In genomic region chr13:113118328-113119021, GRCh38 we compare ENCODE assay signal across 18 cellular contexts. TPM values are rescaled to one million over a fixed set of nuclear protein-coding genes. Genes with fewer than 3 reads are reported as not detected.
"Had no signal": no experiment of that assay in that cellular context is flagged by ENCODE, and none has a peak within 500 bp of the region (broad histone marks: within the 10 kb centered on the region; RNA-seq: fewer than 3 reads in every experiment).

No MANE protein-coding gene starts in this region.

- H3K9me3 ChIP-seq: ovary, thyroid gland had no signal

- H3K27me3 ChIP-seq: hepatocyte, ovary, thyroid gland had no signal

- H3K27ac ChIP-seq: hepatocyte, ovary, thyroid gland had no signal

- H3K4me3 ChIP-seq: hepatocyte, ovary, thyroid gland had no signal

- H3K4me3 Mint-ChIP-seq: activated CD4-positive, alpha-beta memory T cell treated with anti-CD3 and anti-CD28 coated beads, Interleukin-2, amount 10 ng/mL, durations not matched to agents 7 days and 5 days; activated CD4-positive, alpha-beta T cell treated with anti-CD3 and anti-CD28 coated beads for 36 hours; activated naive CD4-positive, alpha-beta T cell treated with anti-CD3 and anti-CD28 coated beads, Interleukin-2, amount 50 U/mL, for 24 hours; central memory CD8-positive, alpha-beta T cell; dendritic cell treated with granulocyte-macrophage colony-stimulating factor and Interleukin-4, amounts not matched to agents 40 ng/mL and 50 ng/mL, for 4 days; natural killer cell treated with Interleukin-12 subunit alpha and Interleukin-12 subunit beta and Interleukin-15 and Interleukin-18, amount 100 ng/mL, for 72 hours; stimulated activated naive CD8-positive, alpha-beta T cell treated with anti-CD3 and anti-CD28 coated beads, Interleukin-15, amount 100 ng/mL, for 72 hours had no signal

- H3K27me3 Mint-ChIP-seq: activated CD4-positive, alpha-beta memory T cell treated with anti-CD3 and anti-CD28 coated beads, Interleukin-2, amount 10 ng/mL, durations not matched to agents 7 days and 5 days; activated CD4-positive, alpha-beta T cell treated with anti-CD3 and anti-CD28 coated beads for 36 hours; activated naive CD4-positive, alpha-beta T cell treated with anti-CD3 and anti-CD28 coated beads, Interleukin-2, amount 50 U/mL, for 24 hours had no signal

- H2AFZ ChIP-seq: hepatocyte had no signal

- H3K4me1 ChIP-seq: thyroid gland had no signal

- H3K36me3 ChIP-seq: ovary, thyroid gland had no signal

- H3K9me3 Mint-ChIP-seq: activated CD4-positive, alpha-beta memory T cell treated with anti-CD3 and anti-CD28 coated beads, Interleukin-2, amount 10 ng/mL, durations not matched to agents 7 days and 5 days; activated naive CD4-positive, alpha-beta T cell treated with anti-CD3 and anti-CD28 coated beads, Interleukin-2, amount 50 U/mL, for 24 hours; central memory CD8-positive, alpha-beta T cell; dendritic cell treated with granulocyte-macrophage colony-stimulating factor and Interleukin-4, amounts not matched to agents 40 ng/mL and 50 ng/mL, for 4 days; natural killer cell treated with Interleukin-12 subunit alpha and Interleukin-12 subunit beta and Interleukin-15 and Interleukin-18, amount 100 ng/mL, for 72 hours; stimulated activated naive CD8-positive, alpha-beta T cell treated with anti-CD3 and anti-CD28 coated beads, Interleukin-15, amount 100 ng/mL, for 72 hours had no signal

- H3K4me1 Mint-ChIP-seq: activated CD4-positive, alpha-beta memory T cell treated with anti-CD3 and anti-CD28 coated beads, Interleukin-2, amount 10 ng/mL, durations not matched to agents 7 days and 5 days; activated CD4-positive, alpha-beta T cell treated with anti-CD3 and anti-CD28 coated beads for 36 hours; activated naive CD4-positive, alpha-beta T cell treated with anti-CD3 and anti-CD28 coated beads, Interleukin-2, amount 50 U/mL, for 24 hours; central memory CD8-positive, alpha-beta T cell; stimulated activated naive CD8-positive, alpha-beta T cell treated with anti-CD3 and anti-CD28 coated beads, Interleukin-15, amount 100 ng/mL, for 72 hours had no signal

- H3K36me3 Mint-ChIP-seq: activated naive CD4-positive, alpha-beta T cell treated with anti-CD3 and anti-CD28 coated beads, Interleukin-2, amount 50 U/mL, for 24 hours; natural killer cell treated with Interleukin-12 subunit alpha and Interleukin-12 subunit beta and Interleukin-15 and Interleukin-18, amount 100 ng/mL, for 72 hours had no signal

- ATAC-seq: activated CD4-positive, alpha-beta T cell treated with anti-CD3 and anti-CD28 coated beads for 36 hours; natural killer cell treated with Interleukin-12 subunit alpha and Interleukin-12 subunit beta and Interleukin-15 and Interleukin-18, amount 100 ng/mL, for 72 hours; stimulated activated naive CD8-positive, alpha-beta T cell treated with anti-CD3 and anti-CD28 coated beads, Interleukin-15, amount 100 ng/mL, for 72 hours had no signal

- DNase-seq: activated CD4-positive, alpha-beta memory T cell treated with anti-CD3 and anti-CD28 coated beads, Interleukin-2, amount 10 ng/mL, durations not matched to agents 7 days and 5 days; activated CD4-positive, alpha-beta T cell treated with anti-CD3 and anti-CD28 coated beads for 36 hours; erythroblast; kidney glomerular epithelial cell; stimulated activated CD4-positive, alpha-beta T cell treated with anti-CD3 and anti-CD28 coated beads, Interleukin-4, amount 100 ng/mL, for 4 hours; stimulated activated naive CD8-positive, alpha-beta T cell treated with anti-CD3 and anti-CD28 coated beads, Interleukin-15, amount 100 ng/mL, for 72 hours; SW 1271; thyroid gland had no signal

- H3K4me2 ChIP-seq: hepatocyte had no signal

- H3K27ac Mint-ChIP-seq: activated CD4-positive, alpha-beta memory T cell treated with anti-CD3 and anti-CD28 coated beads, Interleukin-2, amount 10 ng/mL, durations not matched to agents 7 days and 5 days; activated CD4-positive, alpha-beta T cell treated with anti-CD3 and anti-CD28 coated beads for 36 hours; activated naive CD4-positive, alpha-beta T cell treated with anti-CD3 and anti-CD28 coated beads, Interleukin-2, amount 50 U/mL, for 24 hours; dendritic cell treated with granulocyte-macrophage colony-stimulating factor and Interleukin-4, amounts not matched to agents 40 ng/mL and 50 ng/mL, for 4 days; natural killer cell treated with Interleukin-12 subunit alpha and Interleukin-12 subunit beta and Interleukin-15 and Interleukin-18, amount 100 ng/mL, for 72 hours; stimulated activated naive CD8-positive, alpha-beta T cell treated with anti-CD3 and anti-CD28 coated beads, Interleukin-15, amount 100 ng/mL, for 72 hours had no signal

RNA-seq across cellular contexts. Expression of gene F10, which starts 4.1 kb away (rescaled TPM):
- total RNA-seq: activated CD4-positive, alpha-beta memory T cell treated with anti-CD3 and anti-CD28 coated beads, Interleukin-2, amount 10 ng/mL, durations not matched to agents 7 days and 5 days; activated CD4-positive, alpha-beta T cell treated with anti-CD3 and anti-CD28 coated beads for 36 hours; natural killer cell treated with Interleukin-12 subunit alpha and Interleukin-12 subunit beta and Interleukin-15 and Interleukin-18, amount 100 ng/mL, for 72 hours had no signal

RNA-seq across cellular contexts. Expression of gene F7, which starts 12.9 kb away (rescaled TPM):
- total RNA-seq: activated CD4-positive, alpha-beta memory T cell treated with anti-CD3 and anti-CD28 coated beads, Interleukin-2, amount 10 ng/mL, durations not matched to agents 7 days and 5 days; lung microvascular endothelial cell; natural killer cell treated with Interleukin-12 subunit alpha and Interleukin-12 subunit beta and Interleukin-15 and Interleukin-18, amount 100 ng/mL, for 72 hours; thyroid gland had no signal

RNA-seq across cellular contexts. Expression of gene PROZ, which starts 40.0 kb away (rescaled TPM):
- total RNA-seq: activated CD4-positive, alpha-beta memory T cell treated with anti-CD3 and anti-CD28 coated beads, Interleukin-2, amount 10 ng/mL, durations not matched to agents 7 days and 5 days; activated CD4-positive, alpha-beta T cell treated with anti-CD3 and anti-CD28 coated beads for 36 hours; mucosa of gallbladder; natural killer cell treated with Interleukin-12 subunit alpha and Interleukin-12 subunit beta and Interleukin-15 and Interleukin-18, amount 100 ng/mL, for 72 hours; ovary; renal cortical epithelial cell; skeletal muscle tissue; thyroid gland had no signal
- polyA plus RNA-seq: ovary had no signal
